In the genomic region with DNA sequence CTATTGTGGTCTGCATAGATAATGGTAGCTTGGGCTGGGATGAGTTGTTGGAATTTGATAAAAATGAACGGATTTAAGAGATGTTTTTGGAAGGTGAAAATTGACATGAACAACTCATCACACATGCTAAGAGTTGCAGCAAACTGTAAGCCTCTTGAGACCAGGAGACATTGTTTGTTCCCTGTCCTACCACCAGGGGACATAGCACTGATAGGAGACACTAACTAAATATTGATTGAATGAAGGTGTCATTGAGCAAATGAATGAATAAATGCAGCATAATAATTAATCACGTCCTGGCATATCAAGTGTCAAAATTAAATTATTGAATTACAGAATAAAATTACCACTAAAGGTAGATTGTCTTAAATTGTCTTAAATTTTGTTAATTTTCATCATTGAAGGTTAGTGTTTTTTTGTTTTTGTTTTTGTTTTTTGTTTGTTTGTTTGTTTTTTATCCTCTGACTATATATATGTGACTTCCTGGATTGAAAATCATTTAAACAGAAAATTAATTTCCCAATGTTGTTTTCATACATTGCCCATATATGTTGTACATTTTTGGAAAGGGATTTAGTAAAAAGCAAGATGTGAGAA, we compare ENCODE assay signal across 8 cellular contexts.
DNase-seq lines count a peak whose midpoint lies in the region; ATAC-seq and TF ChIP-seq lines count a peak whose summit lies in the region.

No MANE protein-coding gene starts in this region.

- CTCF ChIA-PET in PC-3 (lab: Charles Lee) = no interaction called here

- no peaks in the 10 kb centered on the region for H4K20me1 ChIP-seq in PC-3 (ENCODE audit: low read length)

- H3K9me3 ChIP-seq in heart right ventricle (no peaks in the 10 kb centered on the region), PC-3 (ENCODE audit: low read length) (no peaks in the 10 kb centered on the region), esophagus squamous epithelium (no peaks in the 10 kb centered on the region), testis (no peaks in the 10 kb centered on the region), vagina (no peaks in the 10 kb centered on the region)

- TF ChIP-seq CTCF in heart right ventricle (IDR thresholded peaks at IDR 0.05) (peak; percentile 44 to 65 (median 58)), PC-3 (conservative IDR thresholded peaks at IDR 0.05; ENCODE audit: low read depth, low read length) (peak; percentile 99), esophagus squamous epithelium (IDR thresholded peaks at IDR 0.05) (peak in 5 of 6 experiments; percentile 21 to 61 (median 38)), testis (IDR thresholded peaks at IDR 0.05) (peak; percentile 23 to 27 (median 27)), vagina (IDR thresholded peaks at IDR 0.05) (peak in 1 of 3 experiments; percentile 45)

- WGBS in heart right ventricle, 2 donors = 65 to 81% methylated on average over 2 of the region's 2 CpGs
- WGBS in esophagus squamous epithelium, 2 donors = 81 to 84% methylated on average over 2 of the region's 2 CpGs
- WGBS in testis, 2 donors = 81 to 84% methylated on average over 2 of the region's 2 CpGs

- no peak overlapping the region for H3K9ac ChIP-seq in PC-3 (ENCODE audit: low read length)

- H3K27me3 ChIP-seq in heart right ventricle (no peaks in the 10 kb centered on the region), PC-3 (ENCODE audit: low read length) (no peaks in the 10 kb centered on the region), esophagus squamous epithelium (no peaks in the 10 kb centered on the region), testis (no peaks in the 10 kb centered on the region), vagina (no peaks in the 10 kb centered on the region)

- POLR2A ChIA-PET in PC-3 (lab: Charles Lee; ENCODE audit: unreplicated experiment) = no interaction called here

- no TSS peak for BruUV-seq in PC-3 (replicated peaks; lab: Mats Ljungman, UMichigan)

- TF ChIP-seq POLR2A in esophagus squamous epithelium (IDR thresholded peaks at IDR 0.05) = no peak
- TF ChIP-seq POLR2A in testis (IDR thresholded peaks at IDR 0.05) = no peak
- TF ChIP-seq POLR2A in vagina (IDR thresholded peaks at IDR 0.05) = no peak

- intact Hi-C loops in heart right ventricle (cut with DNase I) = loop anchor here in 3 of 10 donors (5.0 kb wide), 1 partner anchor 262 kb away; no protein-coding TSS in a partner anchor
- intact Hi-C loops in cardiac septum (cut with DNase I) = loop anchor here (5.0 kb wide), 1 partner anchor 267 kb away; no protein-coding TSS in a partner anchor
- intact Hi-C loops in PC-3 (cut with micrococcal nuclease) = loop anchor here (1.0 to 5.0 kb wide), 2 partner anchors 222 to 264 kb away; no protein-coding TSS in a partner anchor
- intact Hi-C loops in esophagus squamous epithelium (cut with DNase I) = no loop called here
- intact Hi-C loops in testis (cut with DNase I; ENCODE audit: low total_unique reads) = no loop called here
- intact Hi-C loops in vagina (cut with DNase I) = no loop called here

- no peak overlapping the region for H3K4me2 ChIP-seq in PC-3 (ENCODE audit: low read length)

- ATAC-seq in heart right ventricle (no peak), PC-3 (0 out of 2 replicates have a peak, but pooled peaks have one; percentile 29)

- H3K4me3 ChIP-seq in heart right ventricle = no peak overlapping the region
- H3K4me3 ChIP-seq in PC-3 (ENCODE audit: low read length) = no peak overlapping the region
- H3K4me3 ChIP-seq in esophagus squamous epithelium = no peak overlapping the region
- no peak overlapping the region for H3K4me3 ChIP-seq in testis
- no peak overlapping the region for H3K4me3 ChIP-seq in vagina

- H3K27ac ChIP-seq in heart right ventricle (peak overlapping the region in 1 of 10 donors; percentile 91), PC-3 (ENCODE audit: low read length) (no peak overlapping the region), esophagus squamous epithelium (no peak overlapping the region), testis (peak overlapping the region in 1 of 2 donors; percentile 34), vagina (no peak overlapping the region)

- H3F3A ChIP-seq in PC-3 (ENCODE audit: low read length, unreplicated experiment) = no peaks in the 10 kb centered on the region

- H3K36me3 ChIP-seq in heart right ventricle (peaks cover 0 to 3% (median 0%) of the 10 kb centered on the region in 9 donors), PC-3 (ENCODE audit: low read depth, low read length) (no peaks in the 10 kb centered on the region), esophagus squamous epithelium (no peaks in the 10 kb centered on the region), testis (ENCODE audit: low read depth, missing control alignments) (no peaks in the 10 kb centered on the region), vagina (no peaks in the 10 kb centered on the region)

- no peaks in the 10 kb centered on the region for H3K9me2 ChIP-seq in PC-3 (replicated peaks; ENCODE audit: low read length)

- H3K79me2 ChIP-seq in PC-3 (ENCODE audit: low read length) = no peaks in the 10 kb centered on the region

- H3K4me1 ChIP-seq in heart right ventricle (peaks cover 0 to 19% (median 2%) of the 10 kb centered on the region in 9 donors), PC-3 (ENCODE audit: insufficient read depth, low read length) (peaks cover 12% of the 10 kb centered on the region; the same call in 1 of the 2 replicates), esophagus squamous epithelium (peaks cover 0 to 12% (median 4%) of the 10 kb centered on the region in 3 donors), testis (no peaks in the 10 kb centered on the region), vagina (peaks cover 22% of the 10 kb centered on the region)

- H2AFZ ChIP-seq in PC-3 (ENCODE audit: low read length) = no peak overlapping the region

- DNase-seq in heart right ventricle = no peak
- no peak for DNase-seq in cardiac septum (ENCODE audit: low spot score)
- peak; percentile 76 for DNase-seq in PC-3
- no peak for DNase-seq in esophagus squamous epithelium (lab: John Stamatoyannopoulos, UW)
- no peak for DNase-seq in testis
- no peak for DNase-seq in NCI-H446 treated with DMSO at 0.1 percent for 48 hours (lab: John Stamatoyannopoulos, UW)
- no peak for DNase-seq in activated CD8-positive, alpha-beta memory T cell treated with anti-CD3 and anti-CD28 coated beads, Interleukin-2, amount 50 U/mL, for 4 hours
- no peak for DNase-seq in vagina (ENCODE audit: extremely low spot score in 2 of 2)

Comparison
In these comparisons a context has a peak if more than half of its experiments do, and no peak if none do; other contexts are left out.
1. intact Hi-C loops: an anchor here in cardiac septum (5.0 kb wide) and PC-3 (1.0 to 5.0 kb wide); none called in esophagus squamous epithelium, testis and vagina.